ENCODE assay signal across 20 cellular contexts in genomic region chr12:41924111-41924510, GRCh38.
"Had no signal": no experiment of that assay in that cellular context is flagged by ENCODE, and none has a peak within 500 bp of the region (broad histone marks: within the 10 kb centered on the region; RNA-seq: fewer than 3 reads in every experiment).

No MANE protein-coding gene starts in this region.

- H3K4me3 ChIP-seq: cardiac muscle cell, gastrocnemius medialis, lung, mucosa of descending colon, prostate gland, skin epidermis, tibial nerve had no signal

- H3K36me3 Mint-ChIP-seq: immature natural killer cell; natural killer cell treated with Interleukin-12 subunit alpha and Interleukin-12 subunit beta and Interleukin-15 and Interleukin-18, amount 100 ng/mL, for 72 hours; stimulated activated memory B cell treated with anti-CD40 and anti-IgM and Interleukin-4, amounts not matched to agents 10 μg/mL and 1 μg/mL and 100 μg/mL, for 72 hours had no signal

- H2AFZ ChIP-seq: parathyroid adenoma had no signal

- H3K36me3 ChIP-seq: cardiac muscle cell, gastrocnemius medialis, prostate gland, tibial nerve had no signal

- H3K27me3 ChIP-seq: cardiac muscle cell, gastrocnemius medialis, tibial nerve had no signal

- H3K9ac ChIP-seq: parathyroid adenoma had no signal

- H3K4me1 ChIP-seq: parathyroid adenoma, prostate gland had no signal

- H3K4me3 Mint-ChIP-seq: immature natural killer cell; natural killer cell treated with Interleukin-12 subunit alpha and Interleukin-12 subunit beta and Interleukin-15 and Interleukin-18, amount 100 ng/mL, for 72 hours; stimulated activated memory B cell treated with anti-CD40 and anti-IgM and Interleukin-4, amounts not matched to agents 10 μg/mL and 1 μg/mL and 100 μg/mL, for 72 hours; stimulated activated naive CD8-positive, alpha-beta T cell treated with anti-CD3 and anti-CD28 coated beads, Interleukin-15, Interleukin-2, amounts not matched to agents 100 ng/mL and 50 ng/mL, for 24 hours had no signal

- H3K9me3 ChIP-seq: gastrocnemius medialis, mucosa of descending colon, prostate gland, tibial nerve had no signal

- DNase-seq: effector memory CD4-positive, alpha-beta T cell; gastrocnemius medialis; immature natural killer cell; kidney; left colon; left ventricle myocardium superior; mucosa of descending colon; occipital lobe; stimulated activated CD4-positive, alpha-beta T cell treated with anti-CD3 and anti-CD28 coated beads, Interleukin-4, amount 100 ng/mL, for 24 hours had no signal

- ATAC-seq: esophagus mucosa; gastrocnemius medialis; left colon; left ventricle myocardium superior; mucosa of descending colon; natural killer cell treated with Interleukin-12 subunit alpha and Interleukin-12 subunit beta and Interleukin-15 and Interleukin-18, amount 100 ng/mL, for 72 hours; sciatic nerve; stimulated activated memory B cell treated with anti-CD40 and anti-IgM and Interleukin-4, amounts not matched to agents 10 μg/mL and 1 μg/mL and 100 μg/mL, for 72 hours had no signal

- H3K79me2 ChIP-seq: parathyroid adenoma had no signal

- H3K27ac Mint-ChIP-seq: immature natural killer cell; natural killer cell treated with Interleukin-12 subunit alpha and Interleukin-12 subunit beta and Interleukin-15 and Interleukin-18, amount 100 ng/mL, for 72 hours; stimulated activated memory B cell treated with anti-CD40 and anti-IgM and Interleukin-4, amounts not matched to agents 10 μg/mL and 1 μg/mL and 100 μg/mL, for 72 hours; stimulated activated naive CD8-positive, alpha-beta T cell treated with anti-CD3 and anti-CD28 coated beads, Interleukin-15, Interleukin-2, amounts not matched to agents 100 ng/mL and 50 ng/mL, for 24 hours had no signal

- H3K27ac ChIP-seq: cardiac muscle cell, gastrocnemius medialis, parathyroid adenoma, prostate gland, skin epidermis, tibial nerve had no signal

- H3K4me1 Mint-ChIP-seq: immature natural killer cell; stimulated activated memory B cell treated with anti-CD40 and anti-IgM and Interleukin-4, amounts not matched to agents 10 μg/mL and 1 μg/mL and 100 μg/mL, for 72 hours had no signal
